In genomic region chr9:121071356-121071755, GRCh38 we compare ENCODE assay signal across 9 cellular contexts. TPM values are rescaled to one million over a fixed set of nuclear protein-coding genes. Genes with fewer than 3 reads are reported as not detected.
DNase-seq lines count a peak whose midpoint lies in the region; ATAC-seq, FAIRE-seq and TF ChIP-seq lines count a peak whose summit lies in the region.
"Had no signal": no experiment of that assay in that cellular context is flagged by ENCODE, and none has a peak within 500 bp of the region (broad histone marks: within the 10 kb centered on the region; RNA-seq: fewer than 3 reads in every experiment).

No MANE protein-coding gene starts in this region.

- peaks cover 25% of the 10 kb centered on the region for H3K4me1 ChIP-seq in A549
- peaks cover 2 to 33% (median 9%) of the 10 kb centered on the region in 3 donors for H3K4me1 ChIP-seq in gastroesophageal sphincter

- H3K4me3 ChIP-seq in A549 (peak overlapping the region; percentile 50), gastroesophageal sphincter (peak overlapping the region; percentile 41 to 47)

- TF ChIP-seq EP300 in A549 (IDR thresholded peaks at IDR 0.05) = no peak
- no peak for TF ChIP-seq EP300 in gastroesophageal sphincter (IDR thresholded peaks at IDR 0.05)

- H3K36me3 ChIP-seq in gastroesophageal sphincter = peaks cover 0 to 7% of the 10 kb centered on the region in 2 donors

- H3K27ac ChIP-seq in A549 = peak overlapping the region; percentile 74 to 76
- peak overlapping the region; percentile 89 for H3K27ac ChIP-seq in VCaP
- H3K27ac ChIP-seq in gastroesophageal sphincter = peak overlapping the region in 3 of 4 donors; percentile 48 to 96 (median 92)

- no peaks in the 10 kb centered on the region for H3K27me3 ChIP-seq in gastroesophageal sphincter

- FAIRE-seq in A549 (lab: Jason Lieb, UNC) = no peak
- FAIRE-seq: TTC549 had no signal

- CTCF ChIA-PET in A549 (lab: Yijun Ruan, JAX) (interaction anchor here (0.7 to 5.8 kb wide), 32 partner anchors 9 to 486 kb away, joined by 3 to 52 read pairs (median 4); no protein-coding TSS in a partner anchor), GM10248 (lab: Yijun Ruan, JAX) (interaction anchor here (0.7 to 10.3 kb wide), 7 partner anchors 11 to 315 kb away, joined by 3 to 78 read pairs (median 5); no protein-coding TSS in a partner anchor)

- POLR2A ChIA-PET in A549 (lab: Yijun Ruan, JAX) = no interaction called here
- POLR2A ChIA-PET in GM10248 (lab: Yijun Ruan, JAX) = interaction anchor here (0.8 to 0.9 kb wide), 2 partner anchors 142 to 145 kb away, joined by 3 read pairs; no protein-coding TSS in a partner anchor

- TF ChIP-seq CTCF in A549 (IDR thresholded peaks at IDR 0.05) = no peak
- no peak for TF ChIP-seq CTCF in VCaP (conservative IDR thresholded peaks at IDR 0.05)
- no peak for TF ChIP-seq CTCF in gastroesophageal sphincter (IDR thresholded peaks at IDR 0.05)
- TF ChIP-seq CTCF in GM10248 (IDR thresholded peaks at IDR 0.05; ENCODE audit: control extremely low read depth, extremely low read depth, low read depth, missing control alignments) = no peak
- no peak for TF ChIP-seq CTCF in GM13976 (IDR thresholded peaks at IDR 0.05; ENCODE audit: borderline replicate concordance, control extremely low read depth, extremely low read depth, insufficient read depth, missing control alignments)

- in situ Hi-C loops in GM13976 (cut with MboI; ENCODE audit: low sequenced_read_pairs, unreplicated experiment) = loop anchor here (25.0 kb wide), 1 partner anchor 309 kb away; no protein-coding TSS in a partner anchor

- peak overlapping the region; percentile 92 for H3K4me2 ChIP-seq in A549

- ATAC-seq in A549 (no peak), GM18907 (IDR thresholded peaks at IDR 0.05; ENCODE audit: unreplicated experiment) (peak; percentile 7), gastroesophageal sphincter (no peak)

- DNase-seq in A549 (ENCODE audit: low read depth in 1 of 2, low spot score in 1 of 2) = no peak
- no peak for DNase-seq in GM10248 (ENCODE audit: extremely low spot score)
- no peak for DNase-seq in DMS114 treated with DMSO at 0.1 percent for 48 hours (lab: John Stamatoyannopoulos, UW; ENCODE audit: unreplicated experiment)
- no peak for DNase-seq in posterior cingulate gyrus
- DNase-seq in GM13976 (ENCODE audit: low spot score) = no peak

- WGBS in A549 (ENCODE audit: missing lambda C conversion rate) = 92% methylated on average over 2 of the region's 2 CpGs
- WGBS in gastroesophageal sphincter (ENCODE audit: low coverage in 1 of 2), 2 donors = 96% methylated on average over 2 of the region's 2 CpGs

- TF ChIP-seq RAD21 in A549 (conservative IDR thresholded peaks at IDR 0.05 in 1 of 2, IDR thresholded peaks at IDR 0.05 in 1 of 2) = no peak

- intact Hi-C loops in posterior cingulate gyrus (cut with DNase I) = loop anchor here (10.0 kb wide), 3 partner anchors 53 to 197 kb away; partner anchors contain the start of genes PHF19 and RAB14

- no peak for TF ChIP-seq POLR2A in A549 (IDR thresholded peaks at IDR 0.05; ENCODE audit: low read length)
- TF ChIP-seq POLR2A in gastroesophageal sphincter (IDR thresholded peaks at IDR 0.05) = no peak

- peaks cover 3% of the 10 kb centered on the region; the same call in 1 of the 3 replicates for H3K9me3 ChIP-seq in A549
- H3K9me3 ChIP-seq in gastroesophageal sphincter = no peaks in the 10 kb centered on the region

TF ChIP-seq in A549, 52 proteins besides CTCF, POLR2A, EP300 and RAD21:
- TF ChIP-seq EHF (CRISPR knock-in tag; IDR thresholded peaks at IDR 0.05) (no peak), RCOR1 (IDR thresholded peaks at IDR 0.05; ENCODE audit: low read depth, low read length) (no peak), REST (IDR thresholded peaks at IDR 0.05) (no peak), TFCP2L1 (CRISPR knock-in tag; IDR thresholded peaks at IDR 0.05) (no peak), HOXB13 (CRISPR knock-in tag; IDR thresholded peaks at IDR 0.05; ENCODE audit: low read depth) (no peak), ELK1 (IDR thresholded peaks at IDR 0.05; ENCODE audit: low read depth, low read length) (no peak), POLR2AphosphoS2 (conservative IDR thresholded peaks at IDR 0.05; ENCODE audit: low read length) (no peak), HMGXB4 (CRISPR knock-in tag; IDR thresholded peaks at IDR 0.05; ENCODE audit: borderline replicate concordance) (no peak), MAX (IDR thresholded peaks at IDR 0.05) (no peak; the same call in 1 of the 2 replicates), RFX5 (IDR thresholded peaks at IDR 0.05) (no peak), FOXS1 (CRISPR knock-in tag; IDR thresholded peaks at IDR 0.05) (no peak), JUNB (IDR thresholded peaks at IDR 0.05) (no peak)
TF ChIP-seq in A549: peak in this region for 0.

RNA-seq across cellular contexts. Expression of gene CNTRL, which starts 3.4 kb away (rescaled TPM):
- polyA plus RNA-seq in A549 (2011; rRNA removed) (13.0 and 15.0 TPM in 2 replicates), A549 (2017; fragmentation: RNase III; extraction: RNeasy Plus Mini Kit Qiagen cat#74134 plus additional on column Dnase treatment) (5.1 to 5.7 TPM (median 5.6 TPM) in 3 replicates)
- polyA plus RNA-seq in A549 (2012; cell fraction: cytosol; rRNA removed) = 2.9 and 3.0 TPM in 2 replicates
- 4.2 and 5.1 TPM in 2 replicates for polyA plus RNA-seq in A549 (2012; cell fraction: nucleus; rRNA removed)
- 8.9 and 10.5 TPM in 2 replicates for polyA minus RNA-seq in A549 (2011; rRNA and poly(A)+ RNA removed)
- total RNA-seq in gastroesophageal sphincter = 10 to 100 TPM in 3 of 4 donors, 1 to 10 TPM in 1; 7.3 to 18.7 (median 16.9) TPM

RNA-seq across cellular contexts. Expression of gene C5, which starts 21.3 kb away (rescaled TPM):
- polyA plus RNA-seq in A549 (2011; rRNA removed) = 115 and 119 TPM in 2 replicates
- 8.3 and 8.7 TPM in 2 replicates for polyA plus RNA-seq in A549 (2012; cell fraction: cytosol; rRNA removed)
- polyA plus RNA-seq in A549 (2012; cell fraction: nucleus; rRNA removed) = 15.0 and 18.9 TPM in 2 replicates
- 16.2 to 17.9 TPM (median 17.1 TPM) in 3 replicates for polyA plus RNA-seq in A549 (2017; fragmentation: RNase III; extraction: RNeasy Plus Mini Kit Qiagen cat#74134 plus additional on column Dnase treatment)
- 31.3 and 41.7 TPM in 2 replicates for polyA minus RNA-seq in A549 (2011; rRNA and poly(A)+ RNA removed)
- 1 to 10 TPM; 2.7 to 8.9 (median 6.3) TPM for total RNA-seq in gastroesophageal sphincter
